Comparison of ENCODE assay signal across 1 cellular context in genomic region chr5:148469446-148470062, GRCh38.
TF ChIP-seq lines count a peak whose summit lies in the region.

No MANE protein-coding gene starts in this region.

TF ChIP-seq in IMR-90, 13 proteins besides CTCF, POLR2A, EP300 and RAD21 (continued from another document):
- TF ChIP-seq ELK1 (IDR thresholded peaks at IDR 0.05; ENCODE audit: borderline replicate concordance, low read depth, low read length) (no peak), RCOR1 (IDR thresholded peaks at IDR 0.05; ENCODE audit: insufficient replicate concordance, low read length) (no peak), USF2 (IDR thresholded peaks at IDR 0.05; ENCODE audit: low read depth, low read length) (no peak), CHD1 (IDR thresholded peaks at IDR 0.05; ENCODE audit: low read depth, low read length) (no peak), NFE2L2 (IDR thresholded peaks at IDR 0.05; ENCODE audit: low read depth, low read length) (no peak), BHLHE40 (IDR thresholded peaks at IDR 0.05; ENCODE audit: low read depth, low read length) (no peak), MAZ (IDR thresholded peaks at IDR 0.05; ENCODE audit: borderline replicate concordance, low read depth, low read length) (no peak), MAFK (IDR thresholded peaks at IDR 0.05; ENCODE audit: low read depth, low read length) (no peak), FOS (IDR thresholded peaks at IDR 0.05; ENCODE audit: low read depth, low read length) (no peak), RFX5 (IDR thresholded peaks at IDR 0.05; ENCODE audit: low read depth, low read length) (no peak), SMC3 (IDR thresholded peaks at IDR 0.05; ENCODE audit: low read depth, low read length) (no peak)
